ENCODE assay signal across 22 cellular contexts in genomic region chr14:28630100-28630499, GRCh38.
A peak's percentile ranks its signal among the peaks of the same experiment; 100 is the strongest.
DNase-seq lines count a peak whose midpoint lies in the region; ATAC-seq and TF ChIP-seq lines count a peak whose summit lies in the region.
"Had no signal": no experiment of that assay in that cellular context is flagged by ENCODE, and none has a peak within 500 bp of the region (broad histone marks: within the 10 kb centered on the region; RNA-seq: fewer than 3 reads in every experiment).

No MANE protein-coding gene starts in this region.

- no peak overlapping the region for H3K4me3 ChIP-seq in PC-3 (ENCODE audit: low read length)
- H3K4me3 ChIP-seq: A549; BLaER1 treated with 17β-estradiol and CSF1 and Interleukin-3, amounts not matched to agents 10 nM and 100 nM; HAP-1 had no signal

- H3F3A ChIP-seq in PC-3 (ENCODE audit: low read length, unreplicated experiment) = no peaks in the 10 kb centered on the region

- H3K27ac Mint-ChIP-seq in Calu3 (ENCODE audit: unreplicated experiment) = no peak overlapping the region
- H3K27ac Mint-ChIP-seq in natural killer cell treated with Interleukin-12 subunit alpha and Interleukin-12 subunit beta and Interleukin-15 and Interleukin-18, amount 100 ng/mL, for 72 hours = no peak overlapping the region
- H3K27ac Mint-ChIP-seq: CD14-positive monocyte; CD4-positive, alpha-beta T cell; CD8-positive, alpha-beta memory T cell; HFFc6 had no signal

- H3K27me3 Mint-ChIP-seq in Calu3 (ENCODE audit: unreplicated experiment) = no peaks in the 10 kb centered on the region
- no peaks in the 10 kb centered on the region for H3K27me3 Mint-ChIP-seq in natural killer cell treated with Interleukin-12 subunit alpha and Interleukin-12 subunit beta and Interleukin-15 and Interleukin-18, amount 100 ng/mL, for 72 hours
- H3K27me3 Mint-ChIP-seq: CD4-positive, alpha-beta T cell; CD8-positive, alpha-beta memory T cell had no signal

- no peaks in the 10 kb centered on the region for H3K9me2 ChIP-seq in PC-3 (replicated peaks; ENCODE audit: low read length)

- CTCF ChIA-PET in PC-3 (lab: Charles Lee) = no interaction called here
- CTCF ChIA-PET in Calu3 (lab: Charles Lee) = no interaction called here

- peak overlapping the region; percentile 49; the same call in 1 of the 2 replicates for H3K4me2 ChIP-seq in PC-3 (ENCODE audit: low read length)
- H3K4me2 ChIP-seq: A549; BLaER1 treated with 17β-estradiol and CSF1 and Interleukin-3, amounts not matched to agents 10 nM and 100 nM had no signal

- intact Hi-C loops in PC-3 (cut with micrococcal nuclease) (no loop called here), Calu3 (cut with micrococcal nuclease; ENCODE audit: unreplicated experiment) (no loop called here)

- no peaks in the 10 kb centered on the region for H3K9me3 ChIP-seq in PC-3 (ENCODE audit: low read length)
- H3K9me3 ChIP-seq: A549, BE2C, HAP-1 had no signal

- H3K79me2 ChIP-seq in PC-3 (ENCODE audit: low read length) = no peaks in the 10 kb centered on the region

- DNase-seq in PC-3 (no peak), medulla oblongata (ENCODE audit: extremely low spot score) (peak; percentile 25), putamen (ENCODE audit: low spot score) (peak; percentile 55), Calu3 (no peak), NCI-H1694 (lab: John Stamatoyannopoulos, UW) (no peak)
- DNase-seq in activated CD4-positive, CD25-positive, alpha-beta regulatory T cell (lab: John Stamatoyannopoulos, UW) = no peak
- DNase-seq in natural killer cell treated with Interleukin-12 subunit alpha and Interleukin-12 subunit beta and Interleukin-15 and Interleukin-18, amount 100 ng/mL, for 72 hours (ENCODE audit: low spot score) = no peak
- DNase-seq: 8988T; ACHN; AML-193; BE2C; CD4-positive, alpha-beta T cell; CD8-positive, alpha-beta memory T cell; DMS79 treated with DMSO at 0.1 percent for 48 hours; GF-D8; GOT3; HFFc6 had no signal

- peaks cover 28% of the 10 kb centered on the region for H3K4me1 ChIP-seq in PC-3 (ENCODE audit: insufficient read depth, low read length)
- H3K4me1 ChIP-seq: A549; BE2C; BLaER1 treated with 17β-estradiol and CSF1 and Interleukin-3, amounts not matched to agents 10 nM and 100 nM; HAP-1 had no signal

- H3K36me3 ChIP-seq in PC-3 (ENCODE audit: low read depth, low read length) = no peaks in the 10 kb centered on the region
- H3K36me3 ChIP-seq: BE2C; BLaER1 treated with 17β-estradiol and CSF1 and Interleukin-3, amounts not matched to agents 10 nM and 100 nM; HAP-1 had no signal

- no peaks in the 10 kb centered on the region for H3K27me3 ChIP-seq in PC-3 (ENCODE audit: low read length)
- H3K27me3 ChIP-seq: BE2C; BLaER1 treated with 17β-estradiol and CSF1 and Interleukin-3, amounts not matched to agents 10 nM and 100 nM had no signal

- BruUV-seq in PC-3 (replicated peaks; lab: Mats Ljungman, UMichigan) (no TSS peak), Calu3 (replicated peaks; lab: Mats Ljungman, UMichigan) (no TSS peak)

- TF ChIP-seq CTCF in PC-3 (conservative IDR thresholded peaks at IDR 0.05; ENCODE audit: low read depth, low read length) (no peak), Calu3 (IDR thresholded peaks at IDR 0.05; ENCODE audit: unreplicated experiment) (no peak)

- H2AFZ ChIP-seq in PC-3 (ENCODE audit: low read length) = no peak overlapping the region

- H3K9ac ChIP-seq in PC-3 (ENCODE audit: low read length) = no peak overlapping the region
- H3K9ac ChIP-seq: BLaER1 treated with 17β-estradiol and CSF1 and Interleukin-3, amounts not matched to agents 10 nM and 100 nM had no signal

- POLR2A ChIA-PET in PC-3 (lab: Charles Lee; ENCODE audit: unreplicated experiment) = interaction anchor here (0.6 kb wide), 1 partner anchor 27 kb away, joined by 7 read pairs; no protein-coding TSS in a partner anchor

- peaks cover 4% of the 10 kb centered on the region for H3K9me3 Mint-ChIP-seq in Calu3 (ENCODE audit: low read depth, unreplicated experiment)
- peaks cover 12% of the 10 kb centered on the region for H3K9me3 Mint-ChIP-seq in natural killer cell treated with Interleukin-12 subunit alpha and Interleukin-12 subunit beta and Interleukin-15 and Interleukin-18, amount 100 ng/mL, for 72 hours

- peaks cover 22% of the 10 kb centered on the region for H3K4me1 Mint-ChIP-seq in Calu3 (ENCODE audit: low read depth, unreplicated experiment)
- H3K4me1 Mint-ChIP-seq in natural killer cell treated with Interleukin-12 subunit alpha and Interleukin-12 subunit beta and Interleukin-15 and Interleukin-18, amount 100 ng/mL, for 72 hours (ENCODE audit: low read depth in 2 of 2) = no peaks in the 10 kb centered on the region
- H3K4me1 Mint-ChIP-seq: CD14-positive monocyte; CD8-positive, alpha-beta memory T cell had no signal

- H3K4me3 Mint-ChIP-seq in Calu3 (ENCODE audit: low read depth, unreplicated experiment) = no peak overlapping the region
- H3K4me3 Mint-ChIP-seq in natural killer cell treated with Interleukin-12 subunit alpha and Interleukin-12 subunit beta and Interleukin-15 and Interleukin-18, amount 100 ng/mL, for 72 hours = no peak overlapping the region
- H3K4me3 Mint-ChIP-seq: CD14-positive monocyte; CD4-positive, alpha-beta T cell; CD8-positive, alpha-beta memory T cell; HFFc6 had no signal

- H3K36me3 Mint-ChIP-seq in Calu3 (ENCODE audit: insufficient read depth, unreplicated experiment) = no peaks in the 10 kb centered on the region
- H3K36me3 Mint-ChIP-seq in natural killer cell treated with Interleukin-12 subunit alpha and Interleukin-12 subunit beta and Interleukin-15 and Interleukin-18, amount 100 ng/mL, for 72 hours = peaks cover 5% of the 10 kb centered on the region
- H3K36me3 Mint-ChIP-seq: CD14-positive monocyte; CD8-positive, alpha-beta memory T cell had no signal

- ATAC-seq in PC-3 = no peak
- no peak for ATAC-seq in natural killer cell treated with Interleukin-12 subunit alpha and Interleukin-12 subunit beta and Interleukin-15 and Interleukin-18, amount 100 ng/mL, for 72 hours
- ATAC-seq: A549 had no signal

- H3K27ac ChIP-seq in PC-3 (ENCODE audit: low read length) (no peak overlapping the region), cingulate gyrus (ENCODE audit: low read depth, low read length) (peak overlapping the region; percentile 32)
- H3K27ac ChIP-seq: A549; BLaER1 treated with 17β-estradiol and CSF1 and Interleukin-3, amounts not matched to agents 10 nM and 100 nM had no signal

- H4K20me1 ChIP-seq in PC-3 (ENCODE audit: low read length) = no peaks in the 10 kb centered on the region
- H4K20me1 ChIP-seq: BLaER1 treated with 17β-estradiol and CSF1 and Interleukin-3, amounts not matched to agents 10 nM and 100 nM had no signal

Comparison
In these comparisons a context has a peak if more than half of its experiments do, and no peak if none do; other contexts are left out.
1. DNase-seq: peak in medulla oblongata (single experiment) and putamen (single experiment); none in PC-3 (single experiment), activated CD4-positive, CD25-positive, alpha-beta regulatory T cell (0 of 4), Calu3 (single experiment), natural killer cell treated with Interleukin-12 subunit alpha and Interleukin-12 subunit beta and Interleukin-15 and Interleukin-18, amount 100 ng/mL, for 72 hours (single experiment) and NCI-H1694 (single experiment).